ENCODE assay signal across 26 cellular contexts in the genomic region with DNA sequence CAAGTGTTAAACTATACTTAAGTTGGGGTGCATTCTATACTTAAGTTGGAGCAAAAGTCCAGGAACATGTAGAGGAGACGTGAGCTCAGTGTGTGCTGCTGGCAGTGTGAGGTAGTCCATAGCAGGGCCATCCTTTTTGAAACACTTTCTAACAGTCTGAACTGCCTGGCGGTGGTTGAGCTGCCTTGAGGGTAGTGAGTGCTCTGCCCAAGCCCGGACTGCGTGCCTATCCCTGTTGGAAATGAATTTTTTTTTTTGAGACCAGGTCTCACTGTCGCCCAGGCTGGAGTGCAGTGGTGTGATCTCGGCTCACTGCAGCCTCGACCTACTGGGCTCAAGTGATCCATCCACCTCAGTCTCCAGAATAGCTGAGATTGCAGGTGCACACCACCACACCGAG. TPM values are rescaled to one million over a fixed set of nuclear protein-coding genes. Genes with fewer than 3 reads are reported as not detected.
"Had no signal": no experiment of that assay in that cellular context is flagged by ENCODE, and none has a peak within 500 bp of the region (broad histone marks: within the 10 kb centered on the region; RNA-seq: fewer than 3 reads in every experiment).

No MANE protein-coding gene starts in this region.

- H3K4me1 ChIP-seq: foreskin keratinocyte, uterus had no signal

- DNase-seq: effector memory CD4-positive, alpha-beta T cell; glutamatergic neuron; left colon; left ventricle myocardium superior; lower lobe of right lung; nephron progenitor cell; right cardiac atrium; sigmoid colon; stimulated activated CD4-positive, alpha-beta T cell treated with anti-CD3 and anti-CD28 coated beads, Interleukin-2, amount 100 ng/mL, for 24 hours; stimulated activated CD4-positive, alpha-beta T cell treated with anti-CD3 and anti-CD28 coated beads, Interleukin-4, amount 100 ng/mL, for 4 hours; stimulated activated naive B cell treated with anti-CD40 and anti-IgM and Interleukin-4, amounts not matched to agents 10 μg/mL and 1 μg/mL and 100 μg/mL, for 72 hours; stimulated activated naive CD8-positive, alpha-beta T cell treated with anti-CD3 and anti-CD28 coated beads, Interleukin-15, amount 100 ng/mL, for 72 hours; transverse colon; upper lobe of right lung; uterus had no signal

- H3K36me3 ChIP-seq: uterus had no signal

- H3K27ac ChIP-seq: esophagus muscularis mucosa, foreskin keratinocyte, lower lobe of right lung, parathyroid adenoma, sigmoid colon, suprapubic skin, transverse colon, upper lobe of right lung, uterus had no signal

- H3K27me3 Mint-ChIP-seq: stimulated activated naive CD8-positive, alpha-beta T cell treated with anti-CD3 and anti-CD28 coated beads, Interleukin-15, amount 100 ng/mL, for 72 hours had no signal

- H3K9me3 ChIP-seq: esophagus muscularis mucosa, lower lobe of right lung, psoas muscle, sigmoid colon, suprapubic skin, transverse colon, upper lobe of right lung, uterus had no signal

- H3K27ac Mint-ChIP-seq: nephron progenitor cell had no signal

- H3K9ac ChIP-seq: parathyroid adenoma had no signal

- H3K9me3 Mint-ChIP-seq: immature natural killer cell; naive thymus-derived CD8-positive, alpha-beta T cell; nephron progenitor cell; stimulated activated naive B cell treated with anti-CD40 and anti-IgM and Interleukin-4, amounts not matched to agents 10 μg/mL and 1 μg/mL and 100 μg/mL, for 72 hours; stimulated activated naive CD8-positive, alpha-beta T cell treated with anti-CD3 and anti-CD28 coated beads, Interleukin-15, amount 100 ng/mL, for 72 hours had no signal

- H3K27me3 ChIP-seq: uterus had no signal

- H3K4me3 Mint-ChIP-seq: immature natural killer cell; naive thymus-derived CD8-positive, alpha-beta T cell; nephron progenitor cell; stimulated activated naive CD8-positive, alpha-beta T cell treated with anti-CD3 and anti-CD28 coated beads, Interleukin-15, amount 100 ng/mL, for 72 hours had no signal

- ATAC-seq: lower lobe of right lung, right cardiac atrium, upper lobe of right lung had no signal

- H3K4me3 ChIP-seq: coronary artery, esophagus muscularis mucosa, lower lobe of right lung, psoas muscle, sigmoid colon, suprapubic skin, transverse colon, upper lobe of right lung, uterus had no signal

RNA-seq across cellular contexts. Expression of gene KCNH3, which starts 14.1 kb away (rescaled TPM):
- total RNA-seq: dermis blood vessel endothelial cell had no signal

RNA-seq across cellular contexts. Expression of gene FAM186B, which starts 52.5 kb away (rescaled TPM):
- total RNA-seq: epithelial cell of proximal tubule, skeletal muscle tissue had no signal
